In genomic region chr1:95116666-95117206, GRCh38 we compare ENCODE assay signal across 8 cellular contexts. TPM values are rescaled to one million over a fixed set of nuclear protein-coding genes. Genes with fewer than 3 reads are reported as not detected.
DNase-seq lines count a peak whose midpoint lies in the region; ATAC-seq and TF ChIP-seq lines count a peak whose summit lies in the region.

No MANE protein-coding gene starts in this region.

- TF ChIP-seq RAD21 in IMR-90 (IDR thresholded peaks at IDR 0.05; ENCODE audit: low read length) = peak; percentile 27; the same call in 1 of the 2 replicates

- no peak overlapping the region for H2BK120ac ChIP-seq in IMR-90 (ENCODE audit: low read depth, low read length)

- no peak for TF ChIP-seq POLR2A in IMR-90 (IDR thresholded peaks at IDR 0.05; ENCODE audit: low read depth, low read length)

- H3K27ac Mint-ChIP-seq in Calu3 (ENCODE audit: unreplicated experiment) = peak overlapping the region; percentile 45
- no peak overlapping the region for H3K27ac Mint-ChIP-seq in natural killer cell treated with Interleukin-12 subunit alpha and Interleukin-12 subunit beta and Interleukin-15 and Interleukin-18, amount 100 ng/mL, for 72 hours

- H3K4ac ChIP-seq in IMR-90 (ENCODE audit: low read depth, low read length) = no peak overlapping the region

- no peak overlapping the region for H3K18ac ChIP-seq in IMR-90 (ENCODE audit: low read depth, low read length)

- no peaks in the 10 kb centered on the region for H3K9me2 ChIP-seq in OCI-LY7 (ENCODE audit: insufficient read depth, low read length)

- CTCF ChIA-PET in Calu3 (lab: Charles Lee) = interaction anchor here (1.1 to 1.9 kb wide), 4 partner anchors 12 to 117 kb away, joined by 3 to 21 read pairs (median 3); partner anchors contain the start of gene RWDD3
- CTCF ChIA-PET in IMR-90 (lab: Yijun Ruan, JAX) = interaction anchor here (0.5 to 1.6 kb wide), 5 partner anchors 10 to 117 kb away, joined by 3 to 7 read pairs (median 3); partner anchors contain the start of gene RWDD3
- CTCF ChIA-PET in OCI-LY7 (lab: Charles Lee; ENCODE audit: unreplicated experiment) = no interaction called here

- no peak overlapping the region for H4K5ac ChIP-seq in IMR-90 (ENCODE audit: low read depth, low read length)

- no peaks in the 10 kb centered on the region for H3K27me3 Mint-ChIP-seq in Calu3 (ENCODE audit: unreplicated experiment)
- peaks cover 41 to 69% of the 10 kb centered on the region in 2 donors for H3K27me3 Mint-ChIP-seq in natural killer cell treated with Interleukin-12 subunit alpha and Interleukin-12 subunit beta and Interleukin-15 and Interleukin-18, amount 100 ng/mL, for 72 hours

- in situ Hi-C loops in IMR-90 (cut with MboI; ENCODE audit: low sequenced_read_pairs) = no loop called here

- peak overlapping the region; percentile 71 for H3K4me3 Mint-ChIP-seq in Calu3 (ENCODE audit: low read depth, unreplicated experiment)
- peak overlapping the region; percentile 67 for H3K4me3 Mint-ChIP-seq in natural killer cell treated with Interleukin-12 subunit alpha and Interleukin-12 subunit beta and Interleukin-15 and Interleukin-18, amount 100 ng/mL, for 72 hours

- no peak overlapping the region for H4K91ac ChIP-seq in IMR-90 (ENCODE audit: insufficient read depth, low read depth, low read length)

- no peak overlapping the region for H3K14ac ChIP-seq in IMR-90 (replicated peaks; ENCODE audit: low read depth, low read length)

- no peaks in the 10 kb centered on the region for H4K20me1 ChIP-seq in IMR-90 (ENCODE audit: insufficient read depth, low read length)
- no peaks in the 10 kb centered on the region for H4K20me1 ChIP-seq in OCI-LY7 (ENCODE audit: insufficient read depth, low read length)

- BruUV-seq in Calu3 (replicated peaks; lab: Mats Ljungman, UMichigan) = no TSS peak
- no TSS peak for BruUV-seq in IMR-90 (replicated peaks; lab: Mats Ljungman, UMichigan)
- no TSS peak for BruUV-seq in OCI-LY7 (replicated peaks; lab: Mats Ljungman, UMichigan)

- peaks cover 33% of the 10 kb centered on the region for H3K4me1 Mint-ChIP-seq in Calu3 (ENCODE audit: low read depth, unreplicated experiment)
- peaks cover 0 to 6% of the 10 kb centered on the region in 2 donors for H3K4me1 Mint-ChIP-seq in natural killer cell treated with Interleukin-12 subunit alpha and Interleukin-12 subunit beta and Interleukin-15 and Interleukin-18, amount 100 ng/mL, for 72 hours (ENCODE audit: low read depth in 2 of 2)

- H3K4me2 ChIP-seq in IMR-90 (ENCODE audit: low read depth, low read length) (peak overlapping the region; percentile 63), OCI-LY7 (ENCODE audit: low read length) (peak overlapping the region; percentile 62)

- H3K56ac ChIP-seq in IMR-90 (ENCODE audit: extremely low read depth, insufficient read depth, low read length) = no peak overlapping the region

- peak overlapping the region; percentile 10; the same call in 1 of the 2 replicates for H3K9ac ChIP-seq in IMR-90 (ENCODE audit: low read depth, low read length)

- no peak overlapping the region for H2AK9ac ChIP-seq in IMR-90 (replicated peaks; ENCODE audit: low read depth, low read length, poor library complexity)

- DNase-seq in Calu3 = peak; percentile 84
- peak; percentile 22 for DNase-seq in IMR-90
- peak; percentile 44 for DNase-seq in OCI-LY7 (ENCODE audit: low spot score)
- DNase-seq in activated T-cell treated with anti-CD3 and anti-CD28 coated beads, Interleukin-2, amount 50 U/mL, for 48 hours = peak; percentile 58 to 65
- peak; percentile 30 for DNase-seq in fibroblast of pulmonary artery (ENCODE audit: low read depth)
- no peak for DNase-seq in natural killer cell treated with Interleukin-12 subunit alpha and Interleukin-12 subunit beta and Interleukin-15 and Interleukin-18, amount 100 ng/mL, for 72 hours (ENCODE audit: low spot score)
- DNase-seq in thoracic aorta (ENCODE audit: low spot score) = peak; percentile 8

- POLR2A ChIA-PET in IMR-90 (lab: Charles Lee; ENCODE audit: unreplicated experiment) (no interaction called here), OCI-LY7 (lab: Charles Lee) (no interaction called here)

- no peaks in the 10 kb centered on the region for H3K36me3 ChIP-seq in IMR-90 (ENCODE audit: control insufficient read depth, insufficient read depth, low read length)
- H3K36me3 ChIP-seq in OCI-LY7 (ENCODE audit: insufficient read depth, low read length) = no peaks in the 10 kb centered on the region
- H3K36me3 ChIP-seq in thoracic aorta = no peaks in the 10 kb centered on the region

- dilution Hi-C loops in IMR-90 (cut with HindIII; ENCODE audit: low sequenced_read_pairs, unreplicated experiment) = no loop called here

- H3K27me3 ChIP-seq in IMR-90 (ENCODE audit: control insufficient read depth, insufficient read depth, low read length) = peaks cover 30% of the 10 kb centered on the region
- no peaks in the 10 kb centered on the region for H3K27me3 ChIP-seq in thoracic aorta (replicated peaks; ENCODE audit: insufficient read depth)

- H3K79me1 ChIP-seq in IMR-90 (ENCODE audit: low read depth in 1 of 2, low read length in 2 of 2) = no peaks in the 10 kb centered on the region

- H3K36me3 Mint-ChIP-seq in Calu3 (ENCODE audit: insufficient read depth, unreplicated experiment) = peaks cover 19% of the 10 kb centered on the region
- H3K36me3 Mint-ChIP-seq in natural killer cell treated with Interleukin-12 subunit alpha and Interleukin-12 subunit beta and Interleukin-15 and Interleukin-18, amount 100 ng/mL, for 72 hours = no peaks in the 10 kb centered on the region

- peak overlapping the region; percentile 66 for H3K4me3 ChIP-seq in IMR-90 (ENCODE audit: insufficient read depth, low read depth, low read length)
- peak overlapping the region; percentile 50 for H3K4me3 ChIP-seq in OCI-LY7 (ENCODE audit: low read depth, low read length, poor library complexity, severe bottlenecking)
- peak overlapping the region; percentile 56 for H3K4me3 ChIP-seq in fibroblast of pulmonary artery (replicated peaks; ENCODE audit: low read depth, low read length)
- peak overlapping the region; percentile 80 for H3K4me3 ChIP-seq in thoracic aorta

- H3K79me2 ChIP-seq in OCI-LY7 (ENCODE audit: insufficient read depth, low read depth, low read length) = no peaks in the 10 kb centered on the region

- H3K9me1 ChIP-seq in IMR-90 (ENCODE audit: insufficient read depth, low read length) = peaks cover 4% of the 10 kb centered on the region; the same call in 1 of the 2 replicates

- H2BK15ac ChIP-seq in IMR-90 (ENCODE audit: low read depth, low read length) = no peak overlapping the region

- H2BK5ac ChIP-seq in IMR-90 (ENCODE audit: low read depth, low read length, poor library complexity, severe bottlenecking) = no peak overlapping the region

- no peaks in the 10 kb centered on the region for H3K4me1 ChIP-seq in IMR-90 (ENCODE audit: control insufficient read depth, insufficient read depth, low read length)
- peaks cover 5% of the 10 kb centered on the region for H3K4me1 ChIP-seq in OCI-LY7 (ENCODE audit: insufficient read depth, low read length, poor library complexity, severe bottlenecking)
- H3K4me1 ChIP-seq in thoracic aorta (ENCODE audit: control insufficient read depth in 1 of 2, low read depth in 2 of 2) = peaks cover 0 to 24% of the 10 kb centered on the region in 2 donors

- peak overlapping the region; percentile 21 for H2AFZ ChIP-seq in IMR-90 (replicated peaks; ENCODE audit: low read length, poor library complexity)
- no peak overlapping the region for H2AFZ ChIP-seq in OCI-LY7 (ENCODE audit: low read length)

- H3K27ac ChIP-seq in IMR-90 (ENCODE audit: insufficient read depth, low read length) (no peak overlapping the region), OCI-LY7 (ENCODE audit: low read depth, low read length, poor library complexity, severe bottlenecking) (no peak overlapping the region), thoracic aorta (peak overlapping the region; percentile 56 to 59)

- ATAC-seq in GM21528 (IDR thresholded peaks at IDR 0.05; ENCODE audit: low FRiP score, unreplicated experiment) = peak; percentile 73
- ATAC-seq in IMR-90 (ENCODE audit: low read depth) = peak; percentile 42
- no peak for ATAC-seq in natural killer cell treated with Interleukin-12 subunit alpha and Interleukin-12 subunit beta and Interleukin-15 and Interleukin-18, amount 100 ng/mL, for 72 hours
- peak; percentile 68 for ATAC-seq in thoracic aorta (ENCODE audit: insufficient number of reproducible peaks, low FRiP score, low read depth)

- 0% methylated on average over 5 of the region's 17 CpGs; no CpG with 5 or more reads in 1 of the 2 experiments for WGBS in IMR-90 (ENCODE audit: extremely low coverage in 2 of 2, insufficient read length in 1 of 2), 2 experiments

- H2BK20ac ChIP-seq in IMR-90 (ENCODE audit: low read depth, low read length) = no peak overlapping the region

- intact Hi-C loops in Calu3 (cut with micrococcal nuclease; ENCODE audit: unreplicated experiment) = loop anchor here (2.0 to 5.0 kb wide), 3 partner anchors 34 to 116 kb away; no protein-coding TSS in a partner anchor
- intact Hi-C loops in IMR-90 (cut with micrococcal nuclease) = loop anchor here (1.0 to 2.0 kb wide), 2 partner anchors 43 to 116 kb away; no protein-coding TSS in a partner anchor
- intact Hi-C loops in OCI-LY7 (cut with micrococcal nuclease; ENCODE audit: unreplicated experiment) = loop anchor here (2.0 kb wide), 1 partner anchor 32 kb away; no protein-coding TSS in a partner anchor

- H3K9me3 Mint-ChIP-seq in Calu3 (ENCODE audit: low read depth, unreplicated experiment) = no peaks in the 10 kb centered on the region
- H3K9me3 Mint-ChIP-seq in natural killer cell treated with Interleukin-12 subunit alpha and Interleukin-12 subunit beta and Interleukin-15 and Interleukin-18, amount 100 ng/mL, for 72 hours = no peaks in the 10 kb centered on the region

- no peak overlapping the region for H2AK5ac ChIP-seq in IMR-90 (ENCODE audit: low read depth, low read length)

- TF ChIP-seq CTCF in Calu3 (IDR thresholded peaks at IDR 0.05; ENCODE audit: unreplicated experiment) (peak; percentile 70), IMR-90 (conservative IDR thresholded peaks at IDR 0.05; ENCODE audit: low read depth, low read length) (peak; percentile 35), OCI-LY7 (conservative IDR thresholded peaks at IDR 0.05; ENCODE audit: low read length) (peak; percentile 76), fibroblast of pulmonary artery (IDR thresholded peaks at IDR 0.05; ENCODE audit: low read length, missing control alignments) (peak; percentile 41), thoracic aorta (IDR thresholded peaks at IDR 0.05) (peak; percentile 74)

- H3K23ac ChIP-seq in IMR-90 (ENCODE audit: low read depth, low read length) = no peak overlapping the region

- H4K8ac ChIP-seq in IMR-90 (ENCODE audit: low read depth in 2 of 2, low read length in 2 of 2) = no peak overlapping the region

- H3K9me3 ChIP-seq in IMR-90 (ENCODE audit: control insufficient read depth, insufficient read depth, low read length) (no peaks in the 10 kb centered on the region), OCI-LY7 (ENCODE audit: low read length) (no peaks in the 10 kb centered on the region), thoracic aorta (no peaks in the 10 kb centered on the region)

RNA-seq across cellular contexts. Expression of gene TLCD4, which starts 0.4 kb away (rescaled TPM):
- 34.7 and 52.1 TPM in 2 replicates for total RNA-seq in Calu3 (2022)
- 0.36 and 0.83 TPM in 2 replicates for total RNA-seq in IMR-90 (2012; rRNA removed)
- 0.16 and 0.22 TPM in 2 replicates for polyA plus RNA-seq in IMR-90 (2012; rRNA removed)
- 0.03 and 0.04 TPM in 2 replicates for polyA plus RNA-seq in IMR-90 (2012; cell fraction: cytosol; rRNA removed)
- polyA plus RNA-seq in IMR-90 (2012; cell fraction: nucleus; rRNA removed; ENCODE audit: low replicate concordance) = 0.01 and 0.14 TPM in 2 replicates
- not detected in 2 replicates for total RNA-seq in OCI-LY7 (2014; rRNA removed; shearing (Covaris generic))
- not detected in 2 replicates for total RNA-seq in OCI-LY7 (2022)
- not detected for total RNA-seq in natural killer cell treated with Interleukin-12 subunit alpha and Interleukin-12 subunit beta and Interleukin-15 and Interleukin-18, amount 100 ng/mL, for 72 hours
- total RNA-seq in thoracic aorta = 1 to 10 TPM; 8.0 to 9.9 TPM

RNA-seq across cellular contexts. Expression of gene ALG14, which starts 44.0 kb away (rescaled TPM):
- total RNA-seq in Calu3 (2022) (5.8 and 7.0 TPM in 2 replicates), IMR-90 (2012; rRNA removed) (1.4 and 2.0 TPM in 2 replicates), OCI-LY7 (2022) (4.9 and 8.3 TPM in 2 replicates), thoracic aorta (1 to 10 TPM; 1.6 TPM)
- 1.6 and 1.7 TPM in 2 replicates for polyA plus RNA-seq in IMR-90 (2012; rRNA removed)
- 1.2 and 2.0 TPM in 2 replicates for polyA plus RNA-seq in IMR-90 (2012; cell fraction: cytosol; rRNA removed)
- 0.60 and 0.75 TPM in 2 replicates for polyA plus RNA-seq in IMR-90 (2012; cell fraction: nucleus; rRNA removed; ENCODE audit: low replicate concordance)
- 1.6 and 5.2 TPM in 2 replicates for total RNA-seq in OCI-LY7 (2014; rRNA removed; shearing (Covaris generic))
- 1 to 10 TPM; 3.9 to 5.2 TPM for total RNA-seq in natural killer cell treated with Interleukin-12 subunit alpha and Interleukin-12 subunit beta and Interleukin-15 and Interleukin-18, amount 100 ng/mL, for 72 hours

Comparison
In these comparisons a context has a peak if more than half of its experiments do, and no peak if none do; other contexts are left out.
1. ATAC-seq: peak in GM21528 (single experiment), IMR-90 (single experiment) and thoracic aorta (single experiment); none in natural killer cell treated with Interleukin-12 subunit alpha and Interleukin-12 subunit beta and Interleukin-15 and Interleukin-18, amount 100 ng/mL, for 72 hours (0 of 2).
2. H3K27ac ChIP-seq: peak in thoracic aorta (2 of 2); none in IMR-90 (single experiment) and OCI-LY7 (single experiment).
3. Peak in every context shown above with its lines, with median percentiles within 50 percentile points of each other: CTCF ChIP-seq and H3K4me3 ChIP-seq.